Comparison of ENCODE assay signal across 8 cellular contexts in the genomic region with DNA sequence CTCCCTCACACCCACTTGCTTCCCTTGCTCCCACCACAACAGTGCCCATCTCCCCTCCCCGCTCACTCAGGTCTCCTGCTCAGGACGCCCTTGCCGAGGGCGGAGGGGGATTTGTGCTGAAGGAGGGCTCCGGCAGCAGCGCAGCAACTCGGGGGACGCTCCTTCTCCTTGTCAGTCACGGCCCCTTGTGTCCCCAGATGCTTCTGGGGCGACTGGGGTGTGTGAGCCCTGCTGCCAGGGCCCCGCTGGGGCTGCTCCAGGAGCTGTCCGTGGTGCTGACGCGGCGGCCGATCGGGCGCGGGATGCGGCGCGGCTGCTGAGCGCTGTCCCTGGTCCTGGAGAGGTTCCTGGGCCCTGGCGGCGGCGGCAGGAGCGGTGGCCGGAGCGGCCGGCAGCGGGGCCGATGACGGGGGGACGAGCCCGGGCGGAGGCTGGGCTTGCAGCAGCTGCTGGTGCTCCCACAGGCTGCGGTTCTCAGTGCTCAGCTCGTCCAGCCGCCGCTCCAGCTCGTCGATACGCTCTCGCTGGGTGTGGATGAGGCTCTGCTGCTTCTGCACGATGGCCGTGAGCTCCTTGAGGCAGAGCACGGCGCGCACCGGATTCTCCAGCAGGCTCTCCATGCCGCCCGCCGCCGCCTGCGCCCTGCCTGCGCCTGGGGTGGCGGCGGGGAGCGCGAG.
DNase-seq lines count a peak whose midpoint lies in the region; ATAC-seq and TF ChIP-seq lines count a peak whose summit lies in the region.
"Not testable (repeated sequence)": the region's sequence is repeated elsewhere in the genome, so short reads cannot be mapped to it uniquely, and the experiment has no call there.

No MANE protein-coding gene starts in this region.

- not testable (repeated sequence) for H3K36me3 ChIP-seq in liver (ENCODE audit: control insufficient read depth in 4 of 4, insufficient read depth in 3 of 4, low read depth in 1 of 4, low read length in 3 of 4); psoas muscle (ENCODE audit: insufficient read depth in 1 of 2, low read depth in 1 of 2)

- H3K4me1 ChIP-seq in liver (ENCODE audit: control insufficient read depth in 4 of 4, insufficient read depth in 4 of 4, low read length in 3 of 4); psoas muscle: not testable (repeated sequence)

- WGBS in liver, result 9% methylated on average over 35 of the region's 60 CpGs
- 3 to 9% (median 5%) methylated on average over 14 to 38 of the region's 60 CpGs for WGBS in psoas muscle, 3 donors

- not testable (repeated sequence) for H3K9ac ChIP-seq in liver (ENCODE audit: low read depth in 1 of 2, low read length in 2 of 2)

- not testable (repeated sequence) for TF ChIP-seq RAD21 in liver (IDR thresholded peaks at IDR 0.05)

- DNase-seq in AG20443 (ENCODE audit: low spot score) (peak; percentile 12), LHCN-M2 (ENCODE audit: low read depth) (peak; percentile 12), SW480 (ENCODE audit: low spot score) (peak; percentile 18), astrocyte of the hippocampus (ENCODE audit: low read depth, low spot score) (peak; percentile 69), fibroblast of villous mesenchyme (ENCODE audit: low read depth) (peak; percentile 24), psoas muscle (peak in 1 of 2 donors; percentile 47)

- not testable (repeated sequence) for H3K27ac ChIP-seq in liver (ENCODE audit: low read depth in 1 of 2, low read length in 2 of 2); psoas muscle

- intact Hi-C loops in psoas muscle (cut with DNase I), result not testable (repeated sequence)

- not testable (repeated sequence) for H3K4me3 ChIP-seq in fibroblast of villous mesenchyme (ENCODE audit: low read depth, low read length); liver (ENCODE audit: low read depth in 1 of 3, low read length in 3 of 3); psoas muscle

- H3K27me3 ChIP-seq in liver (ENCODE audit: control insufficient read depth in 4 of 4, insufficient read depth in 4 of 4, low read length in 3 of 4); psoas muscle (ENCODE audit: insufficient read depth in 3 of 3, low read length in 2 of 3): not testable (repeated sequence)

- ATAC-seq in GM21619 (IDR thresholded peaks at IDR 0.05; ENCODE audit: unreplicated experiment) (peak; percentile 50), psoas muscle (peak; percentile 72 to 94 (median 89))

- H3K9me3 ChIP-seq in liver (ENCODE audit: control insufficient read depth in 4 of 4, low read length in 3 of 4); psoas muscle: not testable (repeated sequence)

- not testable (repeated sequence) for TF ChIP-seq CTCF in fibroblast of villous mesenchyme (IDR thresholded peaks at IDR 0.05; ENCODE audit: insufficient read depth, low read depth, low read length); liver (IDR thresholded peaks at IDR 0.05; ENCODE audit: low read depth, low read length, missing input control); psoas muscle (IDR thresholded peaks at IDR 0.05)

TF ChIP-seq in liver, 16 proteins besides CTCF, POLR2A, EP300 and RAD21:
- TF ChIP-seq, protein P1, sequence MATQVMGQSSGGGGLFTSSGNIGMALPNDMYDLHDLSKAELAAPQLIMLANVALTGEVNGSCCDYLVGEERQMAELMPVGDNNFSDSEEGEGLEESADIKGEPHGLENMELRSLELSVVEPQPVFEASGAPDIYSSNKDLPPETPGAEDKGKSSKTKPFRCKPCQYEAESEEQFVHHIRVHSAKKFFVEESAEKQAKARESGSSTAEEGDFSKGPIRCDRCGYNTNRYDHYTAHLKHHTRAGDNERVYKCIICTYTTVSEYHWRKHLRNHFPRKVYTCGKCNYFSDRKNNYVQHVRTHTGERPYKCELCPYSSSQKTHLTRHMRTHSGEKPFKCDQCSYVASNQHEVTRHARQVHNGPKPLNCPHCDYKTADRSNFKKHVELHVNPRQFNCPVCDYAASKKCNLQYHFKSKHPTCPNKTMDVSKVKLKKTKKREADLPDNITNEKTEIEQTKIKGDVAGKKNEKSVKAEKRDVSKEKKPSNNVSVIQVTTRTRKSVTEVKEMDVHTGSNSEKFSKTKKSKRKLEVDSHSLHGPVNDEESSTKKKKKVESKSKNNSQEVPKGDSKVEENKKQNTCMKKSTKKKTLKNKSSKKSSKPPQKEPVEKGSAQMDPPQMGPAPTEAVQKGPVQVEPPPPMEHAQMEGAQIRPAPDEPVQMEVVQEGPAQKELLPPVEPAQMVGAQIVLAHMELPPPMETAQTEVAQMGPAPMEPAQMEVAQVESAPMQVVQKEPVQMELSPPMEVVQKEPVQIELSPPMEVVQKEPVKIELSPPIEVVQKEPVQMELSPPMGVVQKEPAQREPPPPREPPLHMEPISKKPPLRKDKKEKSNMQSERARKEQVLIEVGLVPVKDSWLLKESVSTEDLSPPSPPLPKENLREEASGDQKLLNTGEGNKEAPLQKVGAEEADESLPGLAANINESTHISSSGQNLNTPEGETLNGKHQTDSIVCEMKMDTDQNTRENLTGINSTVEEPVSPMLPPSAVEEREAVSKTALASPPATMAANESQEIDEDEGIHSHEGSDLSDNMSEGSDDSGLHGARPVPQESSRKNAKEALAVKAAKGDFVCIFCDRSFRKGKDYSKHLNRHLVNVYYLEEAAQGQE (IDR thresholded peaks at IDR 0.05), result peak; percentile 94
